1 cellular context compared by ENCODE assay signal in genomic region chr13:48252176-48252575, GRCh38.
TF ChIP-seq lines count a peak whose summit lies in the region.

No MANE protein-coding gene starts in this region.

TF ChIP-seq in IMR-90, 13 proteins besides CTCF, POLR2A, EP300 and RAD21:
- TF ChIP-seq SMC3 (IDR thresholded peaks at IDR 0.05; ENCODE audit: low read depth, low read length) (no peak), FOS (IDR thresholded peaks at IDR 0.05; ENCODE audit: low read depth, low read length) (no peak), BHLHE40 (IDR thresholded peaks at IDR 0.05; ENCODE audit: low read depth, low read length) (no peak), CHD1 (IDR thresholded peaks at IDR 0.05; ENCODE audit: low read depth, low read length) (no peak), NFE2L2 (IDR thresholded peaks at IDR 0.05; ENCODE audit: low read depth, low read length) (no peak), RFX5 (IDR thresholded peaks at IDR 0.05; ENCODE audit: low read depth, low read length) (no peak), USF2 (IDR thresholded peaks at IDR 0.05; ENCODE audit: low read depth, low read length) (no peak), ELK1 (IDR thresholded peaks at IDR 0.05; ENCODE audit: borderline replicate concordance, low read depth, low read length) (no peak), MAZ (IDR thresholded peaks at IDR 0.05; ENCODE audit: borderline replicate concordance, low read depth, low read length) (no peak), RCOR1 (IDR thresholded peaks at IDR 0.05; ENCODE audit: insufficient replicate concordance, low read length) (no peak), MAFK (IDR thresholded peaks at IDR 0.05; ENCODE audit: low read depth, low read length) (no peak), MXI1 (IDR thresholded peaks at IDR 0.05; ENCODE audit: borderline replicate concordance, low read depth, low read length) (no peak), CEBPB (IDR thresholded peaks at IDR 0.05; ENCODE audit: low read depth, low read length) (no peak)
TF ChIP-seq in IMR-90: peak in this region for 0.
